Comparison of ENCODE assay signal across 2 cellular contexts in the genomic region with DNA sequence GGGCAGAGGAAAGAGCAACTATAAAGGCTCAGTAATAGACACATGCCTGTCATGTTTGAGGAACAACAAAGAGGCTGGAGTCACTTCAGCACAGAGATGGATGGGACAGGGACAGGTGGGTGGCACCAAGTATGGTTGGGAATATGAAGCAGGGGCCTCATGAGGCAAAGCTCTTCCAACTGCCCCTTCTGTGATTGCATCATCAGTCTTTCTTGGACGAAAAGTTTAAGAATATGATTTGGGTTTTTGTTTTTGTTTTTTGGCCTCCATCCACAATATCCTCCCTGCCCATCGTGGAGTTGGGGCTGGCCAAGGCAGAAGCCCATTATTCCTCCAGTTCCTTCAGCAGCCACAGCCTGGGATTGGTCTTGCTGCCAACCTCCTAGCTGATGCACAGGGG.
TF ChIP-seq lines count a peak whose summit lies in the region.

No MANE protein-coding gene starts in this region.

TF ChIP-seq in IMR-90, 13 proteins besides CTCF, POLR2A, EP300 and RAD21:
- TF ChIP-seq CEBPB (IDR thresholded peaks at IDR 0.05; ENCODE audit: low read depth, low read length) = peak; percentile 59
- TF ChIP-seq, protein P1, sequence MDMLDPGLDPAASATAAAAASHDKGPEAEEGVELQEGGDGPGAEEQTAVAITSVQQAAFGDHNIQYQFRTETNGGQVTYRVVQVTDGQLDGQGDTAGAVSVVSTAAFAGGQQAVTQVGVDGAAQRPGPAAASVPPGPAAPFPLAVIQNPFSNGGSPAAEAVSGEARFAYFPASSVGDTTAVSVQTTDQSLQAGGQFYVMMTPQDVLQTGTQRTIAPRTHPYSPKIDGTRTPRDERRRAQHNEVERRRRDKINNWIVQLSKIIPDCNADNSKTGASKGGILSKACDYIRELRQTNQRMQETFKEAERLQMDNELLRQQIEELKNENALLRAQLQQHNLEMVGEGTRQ (IDR thresholded peaks at IDR 0.05; ENCODE audit: low read depth, low read length) = no peak

TF ChIP-seq in K562, 482 proteins besides CTCF, POLR2A, EP300 and RAD21:
- TF ChIP-seq PHB (CRISPR knock-in tag; IDR thresholded peaks at IDR 0.05) (no peak), NBN (IDR thresholded peaks at IDR 0.05; ENCODE audit: low read depth) (no peak), ZNF217 (CRISPR knock-in tag; IDR thresholded peaks at IDR 0.05) (no peak), BRD9 (IDR thresholded peaks at IDR 0.05; ENCODE audit: low read depth, partially characterized antibody) (no peak), ETV6 (IDR thresholded peaks at IDR 0.05; ENCODE audit: borderline replicate concordance in 1 of 2, low read depth in 2 of 2, low read length in 1 of 2) (no peak), ETV6 (CRISPR knock-in tag; IDR thresholded peaks at IDR 0.05; ENCODE audit: borderline replicate concordance) (no peak), PRPF4 (IDR thresholded peaks at IDR 0.05; ENCODE audit: insufficient read depth, low read depth, low read length, poor library complexity, severe bottlenecking) (no peak), CEBPG (CRISPR knock-in tag; IDR thresholded peaks at IDR 0.05) (no peak), CEBPG (tag; conservative IDR thresholded peaks at IDR 0.05 in 1 of 2, IDR thresholded peaks at IDR 0.05 in 1 of 2) (peak; percentile 40 to 48; a peak in 1 of 4 replicates), ESRRA (IDR thresholded peaks at IDR 0.05; ENCODE audit: borderline replicate concordance, low read depth) (no peak), STAT5B (CRISPR knock-in tag; IDR thresholded peaks at IDR 0.05) (no peak), ZNF583 (CRISPR knock-in tag; IDR thresholded peaks at IDR 0.05) (no peak), KHSRP (IDR thresholded peaks at IDR 0.05) (no peak), ASH1L (IDR thresholded peaks at IDR 0.05; ENCODE audit: borderline replicate concordance, low read depth, partially characterized antibody) (no peak)
- TF ChIP-seq, protein P2, sequence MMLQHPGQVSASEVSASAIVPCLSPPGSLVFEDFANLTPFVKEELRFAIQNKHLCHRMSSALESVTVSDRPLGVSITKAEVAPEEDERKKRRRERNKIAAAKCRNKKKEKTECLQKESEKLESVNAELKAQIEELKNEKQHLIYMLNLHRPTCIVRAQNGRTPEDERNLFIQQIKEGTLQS (IDR thresholded peaks at IDR 0.05) = peak; percentile 72
- TF ChIP-seq, protein P2 (CRISPR knock-in tag; conservative IDR thresholded peaks at IDR 0.05) = no peak
- TF ChIP-seq, protein P3, sequence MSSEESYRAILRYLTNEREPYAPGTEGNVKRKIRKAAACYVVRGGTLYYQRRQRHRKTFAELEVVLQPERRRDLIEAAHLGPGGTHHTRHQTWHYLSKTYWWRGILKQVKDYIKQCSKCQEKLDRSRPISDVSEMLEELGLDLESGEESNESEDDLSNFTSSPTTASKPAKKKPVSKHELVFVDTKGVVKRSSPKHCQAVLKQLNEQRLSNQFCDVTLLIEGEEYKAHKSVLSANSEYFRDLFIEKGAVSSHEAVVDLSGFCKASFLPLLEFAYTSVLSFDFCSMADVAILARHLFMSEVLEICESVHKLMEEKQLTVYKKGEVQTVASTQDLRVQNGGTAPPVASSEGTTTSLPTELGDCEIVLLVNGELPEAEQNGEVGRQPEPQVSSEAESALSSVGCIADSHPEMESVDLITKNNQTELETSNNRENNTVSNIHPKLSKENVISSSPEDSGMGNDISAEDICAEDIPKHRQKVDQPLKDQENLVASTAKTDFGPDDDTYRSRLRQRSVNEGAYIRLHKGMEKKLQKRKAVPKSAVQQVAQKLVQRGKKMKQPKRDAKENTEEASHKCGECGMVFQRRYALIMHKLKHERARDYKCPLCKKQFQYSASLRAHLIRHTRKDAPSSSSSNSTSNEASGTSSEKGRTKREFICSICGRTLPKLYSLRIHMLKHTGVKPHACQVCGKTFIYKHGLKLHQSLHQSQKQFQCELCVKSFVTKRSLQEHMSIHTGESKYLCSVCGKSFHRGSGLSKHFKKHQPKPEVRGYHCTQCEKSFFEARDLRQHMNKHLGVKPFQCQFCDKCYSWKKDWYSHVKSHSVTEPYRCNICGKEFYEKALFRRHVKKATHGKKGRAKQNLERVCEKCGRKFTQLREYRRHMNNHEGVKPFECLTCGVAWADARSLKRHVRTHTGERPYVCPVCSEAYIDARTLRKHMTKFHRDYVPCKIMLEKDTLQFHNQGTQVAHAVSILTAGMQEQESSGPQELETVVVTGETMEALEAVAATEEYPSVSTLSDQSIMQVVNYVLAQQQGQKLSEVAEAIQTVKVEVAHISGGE (CRISPR knock-in tag; IDR thresholded peaks at IDR 0.05) = no peak
